In genomic region chr3:71211083-71211482, GRCh38 we compare ENCODE assay signal across 13 cellular contexts.
DNase-seq lines count a peak whose midpoint lies in the region; ATAC-seq and TF ChIP-seq lines count a peak whose summit lies in the region.
"Had no signal": no experiment of that assay in that cellular context is flagged by ENCODE, and none has a peak within 500 bp of the region (broad histone marks: within the 10 kb centered on the region; RNA-seq: fewer than 3 reads in every experiment).

No MANE protein-coding gene starts in this region.

- H3K36me3 Mint-ChIP-seq in activated B cell treated with CpG ODN at 0.5 μM for 24 hours (ENCODE audit: low read depth), result peaks cover 21% of the 10 kb centered on the region
- H3K36me3 Mint-ChIP-seq: mesothelial cell of epicardium had no signal

- peaks cover 16% of the 10 kb centered on the region for H3K4me1 ChIP-seq in ACC112 (ENCODE audit: control insufficient read depth, insufficient read depth, low read length, unreplicated experiment)
- H3K4me1 ChIP-seq in right atrium auricular region, result peaks cover 0 to 48% of the 10 kb centered on the region in 2 donors
- peaks cover 6 to 7% of the 10 kb centered on the region in 2 donors for H3K4me1 ChIP-seq in aorta (ENCODE audit: control insufficient read depth in 1 of 2, insufficient read depth in 2 of 2, low read length in 2 of 2)

- no peak overlapping the region for H3K4me3 Mint-ChIP-seq in activated B cell treated with CpG ODN at 0.5 μM for 24 hours
- H3K4me3 Mint-ChIP-seq: activated CD4-positive, alpha-beta memory T cell treated with anti-CD3 and anti-CD28 coated beads, Interleukin-2, amount 10 ng/mL, durations not matched to agents 7 days and 5 days; mesothelial cell of epicardium had no signal

- ATAC-seq in activated B cell treated with CpG ODN at 0.5 μM for 24 hours (ENCODE audit: low read depth), result no peak
- peak; percentile 35 for ATAC-seq in sciatic nerve
- no peak for ATAC-seq in aorta (ENCODE audit: low FRiP score)
- ATAC-seq in GM21390 (IDR thresholded peaks at IDR 0.05; ENCODE audit: unreplicated experiment), result no peak
- no peak for ATAC-seq in HG03175 (IDR thresholded peaks at IDR 0.05; ENCODE audit: unreplicated experiment)

- 60 to 64% methylated on average over 4 of the region's 4 CpGs for WGBS in aorta, 2 donors

- intact Hi-C loops in activated B cell treated with CpG ODN at 0.5 μM for 24 hours (cut with micrococcal nuclease), result no loop called here
- intact Hi-C loops in sciatic nerve (cut with DNase I), result no loop called here
- intact Hi-C loops in aorta (cut with DNase I), result no loop called here

- POLR2A ChIA-PET in activated B cell treated with CpG ODN at 0.5 μM for 24 hours (lab: Charles Lee), result interaction anchor here (0.6 kb wide), 1 partner anchor 20 kb away, joined by 6 read pairs; no protein-coding TSS in a partner anchor

- no peaks in the 10 kb centered on the region for H3K36me3 ChIP-seq in ACC112 (ENCODE audit: insufficient read depth, low read length)
- no peaks in the 10 kb centered on the region for H3K36me3 ChIP-seq in right atrium auricular region
- H3K36me3 ChIP-seq in aorta (ENCODE audit: control insufficient read depth in 1 of 2, insufficient read depth in 2 of 2, low read length in 1 of 2), result no peaks in the 10 kb centered on the region

- peak overlapping the region; percentile 11 for H3K27ac Mint-ChIP-seq in activated B cell treated with CpG ODN at 0.5 μM for 24 hours
- H3K27ac Mint-ChIP-seq: activated CD4-positive, alpha-beta memory T cell treated with anti-CD3 and anti-CD28 coated beads, Interleukin-2, amount 10 ng/mL, durations not matched to agents 7 days and 5 days had no signal

- DNase-seq in activated B cell treated with CpG ODN at 0.5 μM for 24 hours (no peak), right atrium auricular region (ENCODE audit: low spot score) (peak; percentile 61), sciatic nerve (ENCODE audit: low spot score) (no peak), aorta (no peak), hepatic stellate cell (ENCODE audit: low spot score) (no peak)
- DNase-seq: activated CD4-positive, alpha-beta memory T cell treated with anti-CD3 and anti-CD28 coated beads, Interleukin-2, amount 10 ng/mL, durations not matched to agents 7 days and 5 days; head of caudate nucleus; NCI-H2171 treated with DMSO at 0.1 percent for 48 hours; T-helper 2 cell had no signal

- peaks cover 81% of the 10 kb centered on the region for H3K4me1 Mint-ChIP-seq in activated B cell treated with CpG ODN at 0.5 μM for 24 hours
- H3K4me1 Mint-ChIP-seq: activated CD4-positive, alpha-beta memory T cell treated with anti-CD3 and anti-CD28 coated beads, Interleukin-2, amount 10 ng/mL, durations not matched to agents 7 days and 5 days had no signal

- CTCF ChIA-PET in activated B cell treated with CpG ODN at 0.5 μM for 24 hours (lab: Charles Lee), result no interaction called here

- H3K9me3 ChIP-seq in right atrium auricular region (no peaks in the 10 kb centered on the region), aorta (ENCODE audit: control insufficient read depth, low read length) (no peaks in the 10 kb centered on the region)

- H3K79me2 ChIP-seq in ACC112 (ENCODE audit: control insufficient read depth, insufficient read depth, low read length, unreplicated experiment), result no peaks in the 10 kb centered on the region

- no peaks in the 10 kb centered on the region for H3K27me3 Mint-ChIP-seq in activated B cell treated with CpG ODN at 0.5 μM for 24 hours
- H3K27me3 Mint-ChIP-seq: activated CD4-positive, alpha-beta memory T cell treated with anti-CD3 and anti-CD28 coated beads, Interleukin-2, amount 10 ng/mL, durations not matched to agents 7 days and 5 days had no signal

- H3K9me3 Mint-ChIP-seq in activated B cell treated with CpG ODN at 0.5 μM for 24 hours, result no peaks in the 10 kb centered on the region
- H3K9me3 Mint-ChIP-seq: activated CD4-positive, alpha-beta memory T cell treated with anti-CD3 and anti-CD28 coated beads, Interleukin-2, amount 10 ng/mL, durations not matched to agents 7 days and 5 days; mesothelial cell of epicardium had no signal

- H3K27me3 ChIP-seq in ACC112 (ENCODE audit: insufficient read depth, low read length) (no peaks in the 10 kb centered on the region), right atrium auricular region (no peaks in the 10 kb centered on the region), aorta (ENCODE audit: control insufficient read depth in 1 of 2, insufficient read depth in 2 of 2, low read length in 1 of 2) (no peaks in the 10 kb centered on the region)

- H3K27ac ChIP-seq in ACC112 (ENCODE audit: low read depth, low read length), result peak overlapping the region; percentile 86
- H3K27ac ChIP-seq in right atrium auricular region, result peak overlapping the region; percentile 70 to 73
- no peak overlapping the region for H3K27ac ChIP-seq in aorta (ENCODE audit: low read depth in 1 of 2, low read length in 2 of 2)

- no peak for TF ChIP-seq CTCF in activated B cell treated with CpG ODN at 0.5 μM for 24 hours (IDR thresholded peaks at IDR 0.05)
- no peak for TF ChIP-seq CTCF in right atrium auricular region (IDR thresholded peaks at IDR 0.05)

- H2AFZ ChIP-seq in ACC112 (ENCODE audit: low read length, unreplicated experiment), result peak overlapping the region; percentile 11

- H3K4me3 ChIP-seq in ACC112 (ENCODE audit: low read depth, low read length) (peak overlapping the region; percentile 41; the same call in 1 of the 2 replicates), right atrium auricular region (no peak overlapping the region), aorta (ENCODE audit: low read length in 2 of 2) (no peak overlapping the region)

Comparison
In these comparisons a context has a peak if more than half of its experiments do, and no peak if none do; other contexts are left out.
1. H3K27ac ChIP-seq: peak in ACC112 (single experiment) and right atrium auricular region (2 of 2); none in aorta (0 of 2).